ENCODE assay signal across 17 cellular contexts in the genomic region with DNA sequence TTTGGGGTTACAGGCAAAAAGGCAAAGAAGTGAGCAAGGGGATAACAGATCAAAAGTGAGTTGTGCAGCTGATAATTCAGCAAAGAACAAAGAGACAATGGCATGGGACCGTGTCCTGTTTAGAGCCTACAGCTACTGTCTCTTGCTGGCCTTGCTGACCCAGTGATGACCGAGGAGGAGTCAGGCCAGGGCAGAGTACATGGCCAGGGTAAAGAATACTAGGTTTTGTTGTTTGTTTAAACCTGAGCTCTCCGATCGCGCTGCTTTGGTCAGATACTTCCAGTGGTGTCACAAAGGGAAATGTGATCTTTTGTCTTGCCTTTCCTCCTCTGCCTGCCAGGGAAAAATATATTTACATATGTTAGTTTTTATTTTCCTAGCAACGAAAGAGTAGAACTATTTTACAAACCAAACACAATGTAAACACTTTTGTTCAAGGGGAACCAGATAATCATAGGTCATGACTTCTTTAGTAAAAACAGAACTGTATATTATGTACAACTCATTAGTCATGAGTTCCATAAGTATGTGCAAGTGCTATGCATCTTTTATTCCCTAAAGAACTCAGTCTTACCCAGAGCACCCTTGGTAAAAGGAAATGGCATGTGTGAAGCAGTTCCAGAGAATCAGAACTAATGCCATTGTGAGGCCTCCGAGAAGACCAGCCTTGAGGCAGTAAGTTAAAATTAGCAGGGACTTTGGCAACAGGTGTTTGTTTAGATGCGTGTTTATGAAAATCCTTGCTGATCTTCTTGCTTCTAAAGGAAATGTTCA.
DNase-seq lines count a peak whose midpoint lies in the region; ATAC-seq and TF ChIP-seq lines count a peak whose summit lies in the region.
"Had no signal": no experiment of that assay in that cellular context is flagged by ENCODE, and none has a peak within 500 bp of the region (broad histone marks: within the 10 kb centered on the region; RNA-seq: fewer than 3 reads in every experiment).

No MANE protein-coding gene starts in this region.

- H3K4me1 ChIP-seq in PC-9 (replicated peaks; ENCODE audit: insufficient read depth) (0 out of 2 replicates have a peak, but pooled peaks cover 9% of the 10 kb centered on the region), right lobe of liver (peaks cover 0 to 8% (median 4%) of the 10 kb centered on the region in 4 donors)
- H3K4me1 ChIP-seq: A549, tibial nerve had no signal

- DNase-seq in COLO668 (lab: John Stamatoyannopoulos, UW; ENCODE audit: unreplicated experiment) (peak; percentile 26), NCI-H146 treated with DMSO at 0.1 percent for 48 hours (lab: John Stamatoyannopoulos, UW; ENCODE audit: unreplicated experiment) (peak; percentile 54), PC-9 (peak in 1 of 2 experiments; percentile 52), right lobe of liver (peak; percentile 42 to 76 (median 66)), NCI-H524 treated with DMSO at 0.1 percent for 48 hours (lab: John Stamatoyannopoulos, UW) (no peak), NCI-H226 (no peak), germinal center (ENCODE audit: low spot score) (no peak)
- DNase-seq: activated CD4-positive, alpha-beta T cell treated with anti-CD3 and anti-CD28 coated beads for 4 hours; activated CD8-positive, alpha-beta memory T cell treated with anti-CD3 and anti-CD28 coated beads, Interleukin-2, amount 10 ng/mL, durations not matched to agents 7 days and 5 days; activated effector memory CD4-positive, alpha-beta T cell treated with Interleukin-2 at 50 U/mL for 16 hours; NCI-H1694 treated with DMSO at 0.1 percent for 48 hours; stimulated activated naive B cell treated with anti-CD40 and anti-IgM and Interleukin-4, amounts not matched to agents 10 μg/mL and 1 μg/mL and 100 μg/mL, for 72 hours had no signal

- no peaks in the 10 kb centered on the region for H3K9me2 ChIP-seq in PC-9 (ENCODE audit: insufficient read depth)

- no peak for TF ChIP-seq POLR2A in right lobe of liver (IDR thresholded peaks at IDR 0.05)

- 7% methylated on average over 7 of the region's 8 CpGs for WGBS in right lobe of liver (ENCODE audit: insufficient coverage, low coverage, low lambda C conversion rate, missing lambda C conversion rate)

- no peak overlapping the region for H3K4me3 ChIP-seq in PC-9
- no peak overlapping the region for H3K4me3 ChIP-seq in right lobe of liver
- H3K4me3 ChIP-seq: A549, BLaER1, tibial nerve had no signal

- H3K27ac ChIP-seq in PC-9, result no peak overlapping the region
- peak overlapping the region in 1 of 3 donors; percentile 7 for H3K27ac ChIP-seq in right lobe of liver
- H3K27ac ChIP-seq: A549, BLaER1, RWPE1, tibial nerve had no signal

- no peaks in the 10 kb centered on the region for H3K79me2 ChIP-seq in PC-9 (ENCODE audit: low read depth)

- no peaks in the 10 kb centered on the region for H3K27me3 ChIP-seq in PC-9 (ENCODE audit: insufficient read depth, low read depth)
- no peaks in the 10 kb centered on the region for H3K27me3 ChIP-seq in right lobe of liver
- H3K27me3 ChIP-seq: BLaER1, tibial nerve had no signal

- intact Hi-C loops in PC-9 (cut with micrococcal nuclease; ENCODE audit: unreplicated experiment) (no loop called here), right lobe of liver (cut with DNase I) (no loop called here)

- ATAC-seq in right lobe of liver, result peak; percentile 98 to 99 (median 99)
- no peak for ATAC-seq in HG02938 (IDR thresholded peaks at IDR 0.05; ENCODE audit: unreplicated experiment)
- ATAC-seq: A549; activated CD8-positive, alpha-beta memory T cell treated with anti-CD3 and anti-CD28 coated beads, Interleukin-2, amount 10 ng/mL, durations not matched to agents 7 days and 5 days; stimulated activated naive B cell treated with anti-CD40 and anti-IgM and Interleukin-4, amounts not matched to agents 10 μg/mL and 1 μg/mL and 100 μg/mL, for 72 hours had no signal

- no peaks in the 10 kb centered on the region for H3K36me3 ChIP-seq in PC-9 (ENCODE audit: low read depth)
- H3K36me3 ChIP-seq in right lobe of liver, result no peaks in the 10 kb centered on the region
- H3K36me3 ChIP-seq: BLaER1, tibial nerve had no signal

- H3F3A ChIP-seq in PC-9 (ENCODE audit: insufficient read depth, low read depth), result no peaks in the 10 kb centered on the region

- H4K20me1 ChIP-seq in PC-9 (ENCODE audit: insufficient read depth), result no peaks in the 10 kb centered on the region
- H4K20me1 ChIP-seq: BLaER1 had no signal

- no TSS peak for BruUV-seq in PC-9 (replicated peaks; lab: Mats Ljungman, UMichigan)

- peak overlapping the region; percentile 56 for H2AFZ ChIP-seq in PC-9

- TF ChIP-seq CTCF in PC-9 (conservative IDR thresholded peaks at IDR 0.05) (no peak), right lobe of liver (IDR thresholded peaks at IDR 0.05) (no peak)

- H3K9me3 ChIP-seq in PC-9 (ENCODE audit: insufficient read depth, low read depth) (no peaks in the 10 kb centered on the region), right lobe of liver (no peaks in the 10 kb centered on the region)
- H3K9me3 ChIP-seq: A549, BLaER1, tibial nerve had no signal

- H3K4me2 ChIP-seq in PC-9, result peak overlapping the region; percentile 18; the same call in 1 of the 2 replicates
- H3K4me2 ChIP-seq: A549, BLaER1 had no signal

- POLR2A ChIA-PET in PC-9 (lab: Charles Lee; ENCODE audit: unreplicated experiment), result no interaction called here

- CTCF ChIA-PET in PC-9 (lab: Charles Lee), result no interaction called here

Comparison
In these comparisons a context has a peak if more than half of its experiments do, and no peak if none do; other contexts are left out.
1. DNase-seq: peak in COLO668 (single experiment), NCI-H146 treated with DMSO at 0.1 percent for 48 hours (single experiment) and right lobe of liver (3 of 3); none in NCI-H524 treated with DMSO at 0.1 percent for 48 hours (single experiment), NCI-H226 (single experiment) and germinal center (single experiment).